In the genomic region with DNA sequence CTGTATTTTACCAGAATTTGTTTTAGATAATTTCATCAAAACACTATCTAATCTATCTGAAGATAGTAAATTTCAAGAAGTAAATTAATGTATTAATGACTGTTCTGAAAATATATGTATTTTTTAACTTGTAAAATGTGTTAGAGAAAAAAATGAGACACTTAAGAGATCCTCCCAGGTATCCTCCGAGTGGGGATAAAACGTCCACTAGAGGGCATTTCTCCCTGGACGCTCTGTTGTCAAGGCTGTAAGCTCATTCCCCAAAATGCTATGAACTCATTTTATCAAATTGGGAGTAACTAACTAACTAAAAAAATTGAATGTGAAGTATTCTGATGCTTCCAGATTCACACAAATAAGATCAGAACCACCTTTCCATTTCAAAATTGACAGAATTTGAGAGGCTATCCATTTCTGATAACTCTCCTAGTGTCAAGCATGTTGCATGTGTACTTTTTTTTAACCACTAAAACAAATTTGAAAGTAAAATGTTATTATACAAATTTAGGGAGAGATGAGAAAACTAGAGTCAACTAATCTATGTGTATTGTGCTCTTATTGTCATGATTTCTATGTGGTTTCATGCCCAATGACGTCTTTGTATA, we compare ENCODE assay signal across 1 cellular context.
TF ChIP-seq lines count a peak whose summit lies in the region.

No MANE protein-coding gene starts in this region.

TF ChIP-seq in GM23338, 12 proteins besides CTCF, POLR2A, EP300 and RAD21:
- TF ChIP-seq, protein P1, sequence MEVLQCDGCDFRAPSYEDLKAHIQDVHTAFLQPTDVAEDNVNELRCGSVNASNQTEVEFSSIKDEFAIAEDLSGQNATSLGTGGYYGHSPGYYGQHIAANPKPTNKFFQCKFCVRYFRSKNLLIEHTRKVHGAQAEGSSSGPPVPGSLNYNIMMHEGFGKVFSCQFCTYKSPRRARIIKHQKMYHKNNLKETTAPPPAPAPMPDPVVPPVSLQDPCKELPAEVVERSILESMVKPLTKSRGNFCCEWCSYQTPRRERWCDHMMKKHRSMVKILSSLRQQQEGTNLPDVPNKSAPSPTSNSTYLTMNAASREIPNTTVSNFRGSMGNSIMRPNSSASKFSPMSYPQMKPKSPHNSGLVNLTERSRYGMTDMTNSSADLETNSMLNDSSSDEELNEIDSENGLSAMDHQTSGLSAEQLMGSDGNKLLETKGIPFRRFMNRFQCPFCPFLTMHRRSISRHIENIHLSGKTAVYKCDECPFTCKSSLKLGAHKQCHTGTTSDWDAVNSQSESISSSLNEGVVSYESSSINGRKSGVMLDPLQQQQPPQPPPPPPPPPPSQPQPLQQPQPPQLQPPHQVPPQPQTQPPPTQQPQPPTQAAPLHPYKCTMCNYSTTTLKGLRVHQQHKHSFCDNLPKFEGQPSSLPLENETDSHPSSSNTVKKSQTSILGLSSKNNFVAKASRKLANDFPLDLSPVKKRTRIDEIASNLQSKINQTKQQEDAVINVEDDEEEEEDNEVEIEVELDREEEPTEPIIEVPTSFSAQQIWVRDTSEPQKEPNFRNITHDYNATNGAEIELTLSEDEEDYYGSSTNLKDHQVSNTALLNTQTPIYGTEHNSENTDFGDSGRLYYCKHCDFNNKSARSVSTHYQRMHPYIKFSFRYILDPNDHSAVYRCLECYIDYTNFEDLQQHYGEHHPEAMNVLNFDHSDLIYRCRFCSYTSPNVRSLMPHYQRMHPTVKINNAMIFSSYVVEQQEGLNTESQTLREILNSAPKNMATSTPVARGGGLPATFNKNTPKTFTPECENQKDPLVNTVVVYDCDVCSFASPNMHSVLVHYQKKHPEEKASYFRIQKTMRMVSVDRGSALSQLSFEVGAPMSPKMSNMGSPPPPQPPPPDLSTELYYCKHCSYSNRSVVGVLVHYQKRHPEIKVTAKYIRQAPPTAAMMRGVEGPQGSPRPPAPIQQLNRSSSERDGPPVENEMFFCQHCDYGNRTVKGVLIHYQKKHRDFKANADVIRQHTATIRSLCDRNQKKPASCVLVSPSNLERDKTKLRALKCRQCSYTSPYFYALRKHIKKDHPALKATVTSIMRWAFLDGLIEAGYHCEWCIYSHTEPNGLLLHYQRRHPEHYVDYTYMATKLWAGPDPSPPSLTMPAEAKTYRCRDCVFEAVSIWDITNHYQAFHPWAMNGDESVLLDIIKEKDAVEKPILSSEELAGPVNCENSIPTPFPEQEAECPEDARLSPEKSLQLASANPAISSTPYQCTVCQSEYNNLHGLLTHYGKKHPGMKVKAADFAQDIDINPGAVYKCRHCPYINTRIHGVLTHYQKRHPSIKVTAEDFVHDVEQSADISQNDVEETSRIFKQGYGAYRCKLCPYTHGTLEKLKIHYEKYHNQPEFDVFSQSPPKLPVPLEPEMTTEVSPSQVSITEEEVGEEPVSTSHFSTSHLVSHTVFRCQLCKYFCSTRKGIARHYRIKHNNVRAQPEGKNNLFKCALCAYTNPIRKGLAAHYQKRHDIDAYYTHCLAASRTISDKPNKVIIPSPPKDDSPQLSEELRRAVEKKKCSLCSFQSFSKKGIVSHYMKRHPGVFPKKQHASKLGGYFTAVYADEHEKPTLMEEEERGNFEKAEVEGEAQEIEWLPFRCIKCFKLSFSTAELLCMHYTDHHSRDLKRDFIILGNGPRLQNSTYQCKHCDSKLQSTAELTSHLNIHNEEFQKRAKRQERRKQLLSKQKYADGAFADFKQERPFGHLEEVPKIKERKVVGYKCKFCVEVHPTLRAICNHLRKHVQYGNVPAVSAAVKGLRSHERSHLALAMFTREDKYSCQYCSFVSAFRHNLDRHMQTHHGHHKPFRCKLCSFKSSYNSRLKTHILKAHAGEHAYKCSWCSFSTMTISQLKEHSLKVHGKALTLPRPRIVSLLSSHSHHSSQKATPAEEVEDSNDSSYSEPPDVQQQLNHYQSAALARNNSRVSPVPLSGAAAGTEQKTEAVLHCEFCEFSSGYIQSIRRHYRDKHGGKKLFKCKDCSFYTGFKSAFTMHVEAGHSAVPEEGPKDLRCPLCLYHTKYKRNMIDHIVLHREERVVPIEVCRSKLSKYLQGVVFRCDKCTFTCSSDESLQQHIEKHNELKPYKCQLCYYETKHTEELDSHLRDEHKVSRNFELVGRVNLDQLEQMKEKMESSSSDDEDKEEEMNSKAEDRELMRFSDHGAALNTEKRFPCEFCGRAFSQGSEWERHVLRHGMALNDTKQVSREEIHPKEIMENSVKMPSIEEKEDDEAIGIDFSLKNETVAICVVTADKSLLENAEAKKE (CRISPR knock-in tag; IDR thresholded peaks at IDR 0.05) = no peak
- TF ChIP-seq EZH2phosphoT487 (IDR thresholded peaks at IDR 0.05; ENCODE audit: unreplicated experiment) (no peak), EZH2 (IDR thresholded peaks at IDR 0.05; ENCODE audit: low read depth, unreplicated experiment) (no peak), REST (IDR thresholded peaks at IDR 0.05; ENCODE audit: unreplicated experiment) (no peak), NANOG (IDR thresholded peaks at IDR 0.05; ENCODE audit: borderline replicate concordance) (no peak), CREB1 (CRISPR knock-in tag; IDR thresholded peaks at IDR 0.05; ENCODE audit: low read depth) (no peak), ZNF331 (CRISPR knock-in tag; IDR thresholded peaks at IDR 0.05; ENCODE audit: low read depth) (no peak), ZNF114 (CRISPR knock-in tag; IDR thresholded peaks at IDR 0.05) (no peak), POLR2AphosphoS5 (IDR thresholded peaks at IDR 0.05; ENCODE audit: low read depth) (no peak), STAT1 (IDR thresholded peaks at IDR 0.05; ENCODE audit: unreplicated experiment) (no peak), JUNB (IDR thresholded peaks at IDR 0.05; ENCODE audit: unreplicated experiment) (no peak)
- TF ChIP-seq, protein P2, sequence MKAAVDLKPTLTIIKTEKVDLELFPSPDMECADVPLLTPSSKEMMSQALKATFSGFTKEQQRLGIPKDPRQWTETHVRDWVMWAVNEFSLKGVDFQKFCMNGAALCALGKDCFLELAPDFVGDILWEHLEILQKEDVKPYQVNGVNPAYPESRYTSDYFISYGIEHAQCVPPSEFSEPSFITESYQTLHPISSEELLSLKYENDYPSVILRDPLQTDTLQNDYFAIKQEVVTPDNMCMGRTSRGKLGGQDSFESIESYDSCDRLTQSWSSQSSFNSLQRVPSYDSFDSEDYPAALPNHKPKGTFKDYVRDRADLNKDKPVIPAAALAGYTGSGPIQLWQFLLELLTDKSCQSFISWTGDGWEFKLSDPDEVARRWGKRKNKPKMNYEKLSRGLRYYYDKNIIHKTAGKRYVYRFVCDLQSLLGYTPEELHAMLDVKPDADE (IDR thresholded peaks at IDR 0.05) = no peak
TF ChIP-seq in GM23338: peak in this region for 0.
